8 cellular contexts compared by ENCODE assay signal in the genomic region with DNA sequence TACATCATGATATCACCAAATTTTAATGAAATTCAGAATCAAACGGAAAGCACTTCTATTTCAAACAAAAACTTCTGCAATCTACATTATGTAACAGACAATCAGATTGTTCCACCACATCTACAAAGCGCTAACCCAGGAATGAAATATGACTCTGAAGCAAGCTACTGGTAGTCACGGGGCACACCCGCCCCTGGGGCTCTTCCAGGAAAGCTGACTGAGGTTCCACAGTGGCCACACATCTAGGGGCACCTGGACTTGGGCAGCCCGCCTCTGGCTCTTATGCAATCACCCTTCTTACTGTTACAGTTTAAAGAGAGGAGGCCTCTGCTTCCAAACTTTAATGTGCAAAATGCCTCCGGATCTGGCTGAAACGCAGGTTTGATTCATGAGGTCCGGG. TPM values are rescaled to one million over a fixed set of nuclear protein-coding genes. Genes with fewer than 3 reads are reported as not detected.
A peak's percentile ranks its signal among the peaks of the same experiment; 100 is the strongest.
DNase-seq lines count a peak whose midpoint lies in the region; ATAC-seq and TF ChIP-seq lines count a peak whose summit lies in the region.

No MANE protein-coding gene starts in this region.

- no peak overlapping the region for H2AFZ ChIP-seq in OCI-LY7 (ENCODE audit: low read length)

- POLR2A ChIA-PET in OCI-LY7 (lab: Charles Lee) = no interaction called here

- in situ Hi-C loops in transverse colon (cut with MboI; ENCODE audit: low pct_ligation_motif_present in 1 of 4, low pct_unique_long_range_greater_than_20kb in 1 of 4, low sequenced_read_pairs in 3 of 4) = no loop called here

- TF ChIP-seq EP300 in transverse colon (IDR thresholded peaks at IDR 0.05; ENCODE audit: low read depth) = peak; percentile 30

- WGBS in transverse colon (ENCODE audit: low coverage in 1 of 2), 2 donors = 0 to 29% methylated on average over 2 to 8 of the region's 8 CpGs

- no peak overlapping the region for H3K4me3 ChIP-seq in OCI-LY7 (ENCODE audit: low read depth, low read length, poor library complexity, severe bottlenecking)
- H3K4me3 ChIP-seq in transverse colon = no peak overlapping the region

- no peak for TF ChIP-seq POLR2A in transverse colon (IDR thresholded peaks at IDR 0.05)

- intact Hi-C loops in OCI-LY7 (cut with micrococcal nuclease; ENCODE audit: unreplicated experiment) (no loop called here), transverse colon (cut with DNase I; ENCODE audit: low total_unique reads) (no loop called here)

- H3K27ac ChIP-seq in OCI-LY7 (ENCODE audit: low read depth, low read length, poor library complexity, severe bottlenecking) (no peak overlapping the region), transverse colon (peak overlapping the region; percentile 84 to 96 (median 89))

- TF ChIP-seq CTCF in OCI-LY7 (conservative IDR thresholded peaks at IDR 0.05; ENCODE audit: low read length) (no peak), transverse colon (IDR thresholded peaks at IDR 0.05) (no peak)

- H3K36me3 ChIP-seq in OCI-LY7 (ENCODE audit: insufficient read depth, low read length) (no peaks in the 10 kb centered on the region), transverse colon (no peaks in the 10 kb centered on the region)

- CTCF ChIA-PET in OCI-LY7 (lab: Charles Lee; ENCODE audit: unreplicated experiment) = no interaction called here

- no peaks in the 10 kb centered on the region for H3K9me3 ChIP-seq in OCI-LY7 (ENCODE audit: low read length)
- no peaks in the 10 kb centered on the region for H3K9me3 ChIP-seq in transverse colon

- no TSS peak for BruUV-seq in OCI-LY7 (replicated peaks; lab: Mats Ljungman, UMichigan)

- ATAC-seq in HG02571 (IDR thresholded peaks at IDR 0.05; ENCODE audit: unreplicated experiment) = no peak

- no peaks in the 10 kb centered on the region for H3K27me3 ChIP-seq in transverse colon

- H3K4me1 ChIP-seq in OCI-LY7 (ENCODE audit: insufficient read depth, low read length, poor library complexity, severe bottlenecking) (peaks cover 15% of the 10 kb centered on the region), transverse colon (peaks cover 33 to 74% (median 48%) of the 10 kb centered on the region in 4 donors)

- no peaks in the 10 kb centered on the region for H3K9me2 ChIP-seq in OCI-LY7 (ENCODE audit: insufficient read depth, low read length)

- no peaks in the 10 kb centered on the region for H4K20me1 ChIP-seq in OCI-LY7 (ENCODE audit: insufficient read depth, low read length)

- DNase-seq in GM04503 (ENCODE audit: low read depth) (peak; percentile 61), OCI-LY7 (ENCODE audit: low spot score) (no peak), dedifferentiated amniotic fluid mesenchymal stem cell (ENCODE audit: extremely low spot score) (peak; percentile 76), lung microvascular endothelial cell (ENCODE audit: low read depth in 2 of 2) (peak; percentile 59 to 60), transverse colon (peak; percentile 70), NCI-H2171 treated with DMSO at 0.1 percent for 48 hours (lab: John Stamatoyannopoulos, UW) (no peak)
- no peak for DNase-seq in effector CD4-positive, alpha-beta T cell

- H3K4me2 ChIP-seq in OCI-LY7 (ENCODE audit: low read length) = peak overlapping the region; percentile 39; the same call in 1 of the 2 replicates

- H3K79me2 ChIP-seq in OCI-LY7 (ENCODE audit: insufficient read depth, low read depth, low read length) = no peaks in the 10 kb centered on the region

RNA-seq across cellular contexts. Expression of gene ZCCHC14, which starts 27.5 kb away (rescaled TPM):
- total RNA-seq in OCI-LY7 (2014; rRNA removed; shearing (Covaris generic)) = 6.0 and 8.5 TPM in 2 replicates
- total RNA-seq in OCI-LY7 (2022) = 17.1 and 19.6 TPM in 2 replicates
- total RNA-seq in lung microvascular endothelial cell = 5.8 and 6.1 TPM in 2 replicates
- 10 to 100 TPM; 27.7 to 56.1 (median 36.7) TPM for total RNA-seq in transverse colon

Comparison
In these comparisons a context has a peak if more than half of its experiments do, and no peak if none do; other contexts are left out.
1. DNase-seq: peak in GM04503 (single experiment), dedifferentiated amniotic fluid mesenchymal stem cell (single experiment), lung microvascular endothelial cell (2 of 2) and transverse colon (single experiment); none in OCI-LY7 (single experiment), effector CD4-positive, alpha-beta T cell (single experiment) and NCI-H2171 treated with DMSO at 0.1 percent for 48 hours (single experiment).